ENCODE assay signal across 12 cellular contexts in the genomic region with DNA sequence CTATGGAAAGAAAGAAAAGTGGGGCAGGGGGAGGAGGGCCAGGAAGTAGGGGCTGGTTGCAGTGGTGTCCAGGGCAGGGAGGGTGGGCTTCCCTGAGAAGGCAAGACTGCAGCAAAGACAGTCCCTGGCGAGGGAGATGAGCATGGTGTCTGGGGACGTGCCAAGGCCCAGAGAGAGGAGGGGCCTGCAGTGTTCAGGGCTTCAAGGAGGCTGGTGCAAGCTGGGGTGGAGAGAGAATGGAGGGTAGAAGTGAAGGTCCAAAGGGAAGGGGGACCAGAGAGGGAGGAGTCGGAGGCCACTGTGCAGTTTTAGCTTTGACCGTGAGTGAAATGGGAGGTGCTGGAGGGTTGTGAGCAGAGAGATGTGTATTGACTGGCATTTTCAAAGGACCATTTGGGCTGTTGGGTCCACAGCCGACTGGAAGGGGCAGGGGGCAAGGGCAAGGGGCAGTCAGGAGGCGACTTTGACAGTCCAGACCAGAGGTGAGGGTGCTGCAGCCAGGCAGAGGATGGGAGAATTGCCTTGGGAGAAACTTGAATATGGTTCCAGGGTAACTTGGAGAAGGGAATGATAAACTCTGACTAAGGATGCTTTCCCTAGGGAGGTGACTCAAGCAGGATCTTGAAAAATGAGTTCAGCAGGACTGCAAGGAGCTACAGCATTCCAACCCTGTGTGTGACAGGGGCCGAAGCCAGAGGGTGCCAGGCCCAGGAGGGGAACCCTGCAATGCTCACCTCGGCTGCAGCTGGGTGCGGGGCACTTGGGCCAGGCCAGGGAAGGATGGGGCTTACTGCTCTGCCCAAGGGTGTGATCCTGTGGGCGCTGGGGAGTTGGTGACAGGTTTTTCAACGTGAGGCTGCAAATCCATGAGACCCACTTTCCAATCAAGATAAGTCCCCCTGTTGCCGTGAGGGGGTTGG.
A peak's percentile ranks its signal among the peaks of the same experiment; 100 is the strongest.
DNase-seq lines count a peak whose midpoint lies in the region; ATAC-seq and TF ChIP-seq lines count a peak whose summit lies in the region.
"Had no signal": no experiment of that assay in that cellular context is flagged by ENCODE, and none has a peak within 500 bp of the region (broad histone marks: within the 10 kb centered on the region; RNA-seq: fewer than 3 reads in every experiment).

No MANE protein-coding gene starts in this region.

- H2AFZ ChIP-seq in GM23248 = no peak overlapping the region

- peak overlapping the region; percentile 69 for H3K4me2 ChIP-seq in GM23248 (ENCODE audit: unreplicated experiment)

- in situ Hi-C loops in GM23248 (cut with MboI) = loop anchor here (10.0 kb wide), 1 partner anchor 255 kb away; the partner anchor contains the start of gene ZFP36L2

- H3K27ac ChIP-seq in GM23248 = peak overlapping the region; percentile 93

- peak overlapping the region; percentile 19 to 20 for H3K27ac Mint-ChIP-seq in stimulated activated naive CD8-positive, alpha-beta T cell treated with anti-CD3 and anti-CD28 coated beads, Interleukin-15, amount 100 ng/mL, for 72 hours
- no peak overlapping the region for H3K27ac Mint-ChIP-seq in endothelial cell (ENCODE audit: unreplicated experiment)
- H3K27ac Mint-ChIP-seq: T-helper 2 cell treated with Interferon-gamma antibody and Interleukin-4, amounts not matched to agents 5 μg/mL and 100 μg/mL, for 36 hours had no signal

- 0 out of 2 replicates have a peak overlapping the region, but pooled peaks have one; percentile 27 for H3K4me3 ChIP-seq in GM23248

- H3K27me3 ChIP-seq in GM23248 (replicated peaks; ENCODE audit: insufficient read depth) = no peaks in the 10 kb centered on the region

- H4K20me1 ChIP-seq in GM23248 (ENCODE audit: insufficient read depth) = no peaks in the 10 kb centered on the region

- H3K27me3 Mint-ChIP-seq in stimulated activated naive CD8-positive, alpha-beta T cell treated with anti-CD3 and anti-CD28 coated beads, Interleukin-15, amount 100 ng/mL, for 72 hours = peaks cover 9% of the 10 kb centered on the region
- H3K27me3 Mint-ChIP-seq in endothelial cell (ENCODE audit: unreplicated experiment) = peaks cover 7% of the 10 kb centered on the region

- peaks cover 71% of the 10 kb centered on the region for H3K4me1 ChIP-seq in GM23248 (ENCODE audit: insufficient read depth)

- H3K9ac ChIP-seq in GM23248 = peak overlapping the region; percentile 66

- no peaks in the 10 kb centered on the region for H3K9me3 Mint-ChIP-seq in stimulated activated naive CD8-positive, alpha-beta T cell treated with anti-CD3 and anti-CD28 coated beads, Interleukin-15, amount 100 ng/mL, for 72 hours
- H3K9me3 Mint-ChIP-seq in endothelial cell (ENCODE audit: unreplicated experiment) = no peaks in the 10 kb centered on the region
- H3K9me3 Mint-ChIP-seq: neural crest cell; T-helper 2 cell treated with Interferon-gamma antibody and Interleukin-4, amounts not matched to agents 5 μg/mL and 100 μg/mL, for 36 hours had no signal

- H3K9me2 ChIP-seq in GM23248 (ENCODE audit: insufficient read depth) = no peaks in the 10 kb centered on the region

- peaks cover 25% of the 10 kb centered on the region for H3K4me1 Mint-ChIP-seq in stimulated activated naive CD8-positive, alpha-beta T cell treated with anti-CD3 and anti-CD28 coated beads, Interleukin-15, amount 100 ng/mL, for 72 hours
- peaks cover 9% of the 10 kb centered on the region for H3K4me1 Mint-ChIP-seq in endothelial cell (ENCODE audit: unreplicated experiment)

- H3K79me2 ChIP-seq in GM23248 (ENCODE audit: insufficient read depth) = no peaks in the 10 kb centered on the region

- H3K4me3 Mint-ChIP-seq in stimulated activated naive CD8-positive, alpha-beta T cell treated with anti-CD3 and anti-CD28 coated beads, Interleukin-15, amount 100 ng/mL, for 72 hours = no peak overlapping the region
- no peak overlapping the region for H3K4me3 Mint-ChIP-seq in endothelial cell (ENCODE audit: unreplicated experiment)
- H3K4me3 Mint-ChIP-seq: neural crest cell; T-helper 2 cell treated with Interferon-gamma antibody and Interleukin-4, amounts not matched to agents 5 μg/mL and 100 μg/mL, for 36 hours had no signal

- peak; percentile 99 for DNase-seq in GM23248
- DNase-seq in amniotic epithelial cell (ENCODE audit: low read depth) = peak; percentile 69
- peak; percentile 46 for DNase-seq in glomerular visceral epithelial cell (ENCODE audit: extremely low spot score)
- DNase-seq in stimulated activated naive CD8-positive, alpha-beta T cell treated with anti-CD3 and anti-CD28 coated beads, Interleukin-15, amount 100 ng/mL, for 72 hours = no peak
- DNase-seq in endothelial cell (ENCODE audit: low spot score) = no peak
- no peak for DNase-seq in GM19240 (ENCODE audit: insufficient read length, low spot score)
- DNase-seq in NCI-H1105 (lab: John Stamatoyannopoulos, UW) = no peak
- DNase-seq: KG1, NCI-H524 treated with DMSO at 0.1 percent for 48 hours had no signal

- WGBS in GM23248 (ENCODE audit: low coverage in 1 of 2, low lambda C conversion rate in 2 of 2, missing lambda C conversion rate in 2 of 2), 2 experiments = 14 to 20% methylated on average over 10 to 12 of the region's 12 CpGs

- ATAC-seq in stimulated activated naive CD8-positive, alpha-beta T cell treated with anti-CD3 and anti-CD28 coated beads, Interleukin-15, amount 100 ng/mL, for 72 hours = no peak
- ATAC-seq in HG02763 (IDR thresholded peaks at IDR 0.05; ENCODE audit: unreplicated experiment) = no peak

- no peak for TF ChIP-seq CTCF in endothelial cell (IDR thresholded peaks at IDR 0.05; ENCODE audit: unreplicated experiment)

- H3K36me3 ChIP-seq in GM23248 (ENCODE audit: low read depth) = no peaks in the 10 kb centered on the region

- peaks cover 50% of the 10 kb centered on the region for H3F3A ChIP-seq in GM23248 (ENCODE audit: insufficient read depth)

- H3K9me3 ChIP-seq in GM23248 (ENCODE audit: low read depth) = no peaks in the 10 kb centered on the region

- no peaks in the 10 kb centered on the region for H3K36me3 Mint-ChIP-seq in endothelial cell (ENCODE audit: low read depth, unreplicated experiment)

Comparison
In these comparisons a context has a peak if more than half of its experiments do, and no peak if none do; other contexts are left out.
1. DNase-seq: peak in GM23248 (single experiment), amniotic epithelial cell (single experiment) and glomerular visceral epithelial cell (single experiment); none in stimulated activated naive CD8-positive, alpha-beta T cell treated with anti-CD3 and anti-CD28 coated beads, Interleukin-15, amount 100 ng/mL, for 72 hours (0 of 2), endothelial cell (single experiment), GM19240 (single experiment) and NCI-H1105 (single experiment).